Comparison of ENCODE assay signal across 8 cellular contexts in genomic region chr5:33441241-33441844, GRCh38. TPM values are rescaled to one million over a fixed set of nuclear protein-coding genes. Genes with fewer than 3 reads are reported as not detected.
DNase-seq lines count a peak whose midpoint lies in the region; ATAC-seq and TF ChIP-seq lines count a peak whose summit lies in the region.

No MANE protein-coding gene starts in this region.

- peak; percentile 25 for DNase-seq in Daoy (ENCODE audit: low read depth)
- peak; percentile 23 for DNase-seq in HCT116 (ENCODE audit: low read depth, low spot score)
- DNase-seq in NCI-H2227 (lab: John Stamatoyannopoulos, UW; ENCODE audit: unreplicated experiment) = peak; percentile 49
- DNase-seq in activated CD4-positive, alpha-beta T cell treated with anti-CD3 and anti-CD28 coated beads, Interleukin-2, amount 50 U/mL, for 48 hours = peak; percentile 40 to 51
- no peak for DNase-seq in AG20443 (ENCODE audit: low spot score)
- no peak for DNase-seq in iPS-NIHi11 (ENCODE audit: low spot score)

- POLR2A ChIA-PET in HCT116 (lab: Charles Lee) = interaction anchor here (1.2 kb wide), 1 partner anchor 10 kb away, joined by 6 read pairs; no protein-coding TSS in a partner anchor

- TF ChIP-seq RAD21 in HCT116 (IDR thresholded peaks at IDR 0.05; ENCODE audit: low read depth) = no peak

- BruUV-seq in HCT116 (replicated peaks; lab: Mats Ljungman, UMichigan) = TSS peak; percentile 57

- peaks cover 18 to 24% of the 10 kb centered on the region in 2 experiments; a peak in 3 of 4 replicates for H3K36me3 ChIP-seq in HCT116 (ENCODE audit: control insufficient read depth in 1 of 2, insufficient read depth in 2 of 2, low read length in 2 of 2)
- H3K36me3 ChIP-seq in esophagus (ENCODE audit: control insufficient read depth in 2 of 2, insufficient read depth in 2 of 2, low read length in 1 of 2) = no peaks in the 10 kb centered on the region
- peaks cover 9% of the 10 kb centered on the region for H3K36me3 ChIP-seq in neutrophil

- H3K9me2 ChIP-seq in HCT116 (ENCODE audit: insufficient read depth) = no peaks in the 10 kb centered on the region

- H3K27ac ChIP-seq in HCT116 (ENCODE audit: low read depth, low read length) = peak overlapping the region; percentile 92
- peak overlapping the region; percentile 94 to 98 for H3K27ac ChIP-seq in esophagus (ENCODE audit: low read depth in 2 of 2, low read length in 1 of 2)
- H3K27ac ChIP-seq in neutrophil = peak overlapping the region; percentile 73

- H3K4me3 ChIP-seq in HCT116 (replicated peaks in 1 of 2; ENCODE audit: low read depth in 1 of 2, low read length in 2 of 2) (peak overlapping the region; percentile 76 to 97), esophagus (ENCODE audit: low read depth in 1 of 2, low read length in 2 of 2) (peak overlapping the region; percentile 68 to 78), neutrophil (ENCODE audit: low read depth in 1 of 2, low read length in 1 of 2) (peak overlapping the region; percentile 68 to 83)

- peaks cover 85% of the 10 kb centered on the region for H3K79me2 ChIP-seq in HCT116 (ENCODE audit: insufficient read depth, low read length)

- CTCF ChIA-PET in HCT116 (lab: Charles Lee) = no interaction called here

- H2AFZ ChIP-seq in HCT116 (ENCODE audit: low read depth, low read length, poor library complexity, severe bottlenecking) = no peak overlapping the region

- TF ChIP-seq CTCF in HCT116 (IDR thresholded peaks at IDR 0.05 in 2 of 3, conservative IDR thresholded peaks at IDR 0.05 in 1 of 3; ENCODE audit: borderline replicate concordance in 1 of 3, insufficient read depth in 1 of 3, low read depth in 2 of 3, low read length in 2 of 3) = no peak
- TF ChIP-seq CTCF in neutrophil (IDR thresholded peaks at IDR 0.05) = no peak

- peak overlapping the region; percentile 79 for H3K9ac ChIP-seq in HCT116 (ENCODE audit: low read length)

- H3K4me1 ChIP-seq in HCT116 (ENCODE audit: control insufficient read depth in 1 of 2, insufficient read depth in 2 of 2, low read length in 2 of 2) (peaks cover 13 to 22% of the 10 kb centered on the region in 2 experiments; a peak in 3 of 4 replicates), esophagus (ENCODE audit: control insufficient read depth in 2 of 2, insufficient read depth in 2 of 2, low read length in 1 of 2) (no peaks in the 10 kb centered on the region), neutrophil (ENCODE audit: control insufficient read depth in 1 of 2, insufficient read depth in 1 of 2, low read depth in 1 of 2, low read length in 1 of 2) (peaks cover 21 to 34% of the 10 kb centered on the region in 2 experiments)

- H3K9me3 ChIP-seq in HCT116 (ENCODE audit: control insufficient read depth in 1 of 2, insufficient read depth in 1 of 2, low read depth in 1 of 2, low read length in 2 of 2) = no peaks in the 10 kb centered on the region
- no peaks in the 10 kb centered on the region for H3K9me3 ChIP-seq in esophagus (ENCODE audit: control insufficient read depth in 2 of 2, insufficient read depth in 1 of 2, low read depth in 1 of 2, low read length in 1 of 2)
- no peaks in the 10 kb centered on the region for H3K9me3 ChIP-seq in neutrophil

- H3K4me2 ChIP-seq in HCT116 (ENCODE audit: low read length) = peak overlapping the region; percentile 91

- H4K20me1 ChIP-seq in HCT116 (ENCODE audit: insufficient read depth) = peaks cover 16% of the 10 kb centered on the region; the same call in 1 of the 2 replicates

- intact Hi-C loops in HCT116 (cut with micrococcal nuclease) = loop anchor here (10.0 kb wide), 2 partner anchors 143 to 1483 kb away; partner anchors contain the start of gene DNAJC21

- TF ChIP-seq POLR2A in HCT116 (IDR thresholded peaks at IDR 0.05; ENCODE audit: borderline replicate concordance, extremely low read depth, insufficient read depth, insufficient read length) = no peak

- RAD21 ChIA-PET in HCT116 (lab: Charles Lee; ENCODE audit: low non-redundant PET in 1 of 2, low total read pairs in 2 of 2, uncharacterized antibody in 2 of 2, unreplicated experiment in 2 of 2) = no interaction called here

- no peak for ATAC-seq in HCT116

- WGBS in esophagus, 2 donors = 0% methylated on average over 16 of the region's 16 CpGs

- no peaks in the 10 kb centered on the region for H3K27me3 ChIP-seq in HCT116 (ENCODE audit: insufficient read depth, low read length)
- no peaks in the 10 kb centered on the region for H3K27me3 ChIP-seq in esophagus (ENCODE audit: control insufficient read depth in 1 of 2, insufficient read depth in 2 of 2, low read length in 2 of 2)
- H3K27me3 ChIP-seq in neutrophil = no peaks in the 10 kb centered on the region

TF ChIP-seq in HCT116, 20 proteins besides CTCF, POLR2A, EP300 and RAD21:
- TF ChIP-seq ZBTB33 (IDR thresholded peaks at IDR 0.05; ENCODE audit: extremely low read depth, insufficient replicate concordance, low read length) (no peak), ZFX (IDR thresholded peaks at IDR 0.05) (peak; percentile 49)

RNA-seq across cellular contexts. Expression of gene TARS1, which starts 0.6 kb away (rescaled TPM):
- 308 and 395 TPM in 2 replicates for total RNA-seq in Daoy (2014; rRNA removed; shearing (Covaris generic))
- 291 TPM for total RNA-seq in HCT116 (2021; ENCODE audit: unreplicated experiment)
- 108 and 149 TPM in 2 replicates for polyA plus RNA-seq in HCT116 (2012)
- polyA plus RNA-seq in esophagus = 10 to 100 TPM; 78.9 to 96.6 TPM

Comparison
In these comparisons a context has a peak if more than half of its experiments do, and no peak if none do; other contexts are left out.
1. DNase-seq: peak in Daoy (single experiment), HCT116 (single experiment), NCI-H2227 (single experiment) and activated CD4-positive, alpha-beta T cell treated with anti-CD3 and anti-CD28 coated beads, Interleukin-2, amount 50 U/mL, for 48 hours (2 of 2); none in AG20443 (single experiment) and iPS-NIHi11 (single experiment).
2. Peak in every context shown above with its lines, with median percentiles within 50 percentile points of each other: H3K27ac ChIP-seq and H3K4me3 ChIP-seq.